1 cellular context compared by ENCODE assay signal in genomic region chr7:130668258-130669050, GRCh38.
A peak's percentile ranks its signal among the peaks of the same experiment; 100 is the strongest.
TF ChIP-seq lines count a peak whose summit lies in the region.

TSS of gene COPG2 (minus strand) at chr7:130668748. CDS start at chr7:130668668, 80 bp downstream.

TF ChIP-seq in HepG2, 621 proteins besides CTCF, POLR2A, EP300 and RAD21 (continued from another document and continues in another):
- TF ChIP-seq ZNF513 (CRISPR knock-in tag; conservative IDR thresholded peaks at IDR 0.05), result no peak
- no peak for TF ChIP-seq ZFP90 (CRISPR knock-in tag; IDR thresholded peaks at IDR 0.05; ENCODE audit: borderline replicate concordance)
- no peak for TF ChIP-seq ZNF891 (CRISPR knock-in tag; IDR thresholded peaks at IDR 0.05)
- no peak for TF ChIP-seq SYNCRIP (IDR thresholded peaks at IDR 0.05; ENCODE audit: insufficient read depth, low read depth, low read length)
- TF ChIP-seq ZMAT3 (CRISPR knock-in tag; conservative IDR thresholded peaks at IDR 0.05), result no peak
- TF ChIP-seq, protein P1, sequence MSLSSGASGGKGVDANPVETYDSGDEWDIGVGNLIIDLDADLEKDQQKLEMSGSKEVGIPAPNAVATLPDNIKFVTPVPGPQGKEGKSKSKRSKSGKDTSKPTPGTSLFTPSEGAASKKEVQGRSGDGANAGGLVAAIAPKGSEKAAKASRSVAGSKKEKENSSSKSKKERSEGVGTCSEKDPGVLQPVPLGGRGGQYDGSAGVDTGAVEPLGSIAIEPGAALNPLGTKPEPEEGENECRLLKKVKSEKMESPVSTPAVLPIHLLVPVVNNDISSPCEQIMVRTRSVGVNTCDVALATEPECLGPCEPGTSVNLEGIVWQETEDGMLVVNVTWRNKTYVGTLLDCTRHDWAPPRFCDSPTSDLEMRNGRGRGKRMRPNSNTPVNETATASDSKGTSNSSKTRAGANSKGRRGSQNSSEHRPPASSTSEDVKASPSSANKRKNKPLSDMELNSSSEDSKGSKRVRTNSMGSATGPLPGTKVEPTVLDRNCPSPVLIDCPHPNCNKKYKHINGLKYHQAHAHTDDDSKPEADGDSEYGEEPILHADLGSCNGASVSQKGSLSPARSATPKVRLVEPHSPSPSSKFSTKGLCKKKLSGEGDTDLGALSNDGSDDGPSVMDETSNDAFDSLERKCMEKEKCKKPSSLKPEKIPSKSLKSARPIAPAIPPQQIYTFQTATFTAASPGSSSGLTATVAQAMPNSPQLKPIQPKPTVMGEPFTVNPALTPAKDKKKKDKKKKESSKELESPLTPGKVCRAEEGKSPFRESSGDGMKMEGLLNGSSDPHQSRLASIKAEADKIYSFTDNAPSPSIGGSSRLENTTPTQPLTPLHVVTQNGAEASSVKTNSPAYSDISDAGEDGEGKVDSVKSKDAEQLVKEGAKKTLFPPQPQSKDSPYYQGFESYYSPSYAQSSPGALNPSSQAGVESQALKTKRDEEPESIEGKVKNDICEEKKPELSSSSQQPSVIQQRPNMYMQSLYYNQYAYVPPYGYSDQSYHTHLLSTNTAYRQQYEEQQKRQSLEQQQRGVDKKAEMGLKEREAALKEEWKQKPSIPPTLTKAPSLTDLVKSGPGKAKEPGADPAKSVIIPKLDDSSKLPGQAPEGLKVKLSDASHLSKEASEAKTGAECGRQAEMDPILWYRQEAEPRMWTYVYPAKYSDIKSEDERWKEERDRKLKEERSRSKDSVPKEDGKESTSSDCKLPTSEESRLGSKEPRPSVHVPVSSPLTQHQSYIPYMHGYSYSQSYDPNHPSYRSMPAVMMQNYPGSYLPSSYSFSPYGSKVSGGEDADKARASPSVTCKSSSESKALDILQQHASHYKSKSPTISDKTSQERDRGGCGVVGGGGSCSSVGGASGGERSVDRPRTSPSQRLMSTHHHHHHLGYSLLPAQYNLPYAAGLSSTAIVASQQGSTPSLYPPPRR (CRISPR knock-in tag; IDR thresholded peaks at IDR 0.05; ENCODE audit: borderline replicate concordance), result no peak
- TF ChIP-seq REL (CRISPR knock-in tag; conservative IDR thresholded peaks at IDR 0.05), result no peak
- TF ChIP-seq ZNF431 (CRISPR knock-in tag; IDR thresholded peaks at IDR 0.05; ENCODE audit: borderline replicate concordance, low read depth), result no peak
- no peak for TF ChIP-seq FOXM1 (CRISPR knock-in tag; IDR thresholded peaks at IDR 0.05)
- 0 out of 2 replicates have a peak, but pooled peaks have one; percentile 36 for TF ChIP-seq HBP1 (CRISPR knock-in tag; IDR thresholded peaks at IDR 0.05; ENCODE audit: low read depth)
- TF ChIP-seq, protein P2, sequence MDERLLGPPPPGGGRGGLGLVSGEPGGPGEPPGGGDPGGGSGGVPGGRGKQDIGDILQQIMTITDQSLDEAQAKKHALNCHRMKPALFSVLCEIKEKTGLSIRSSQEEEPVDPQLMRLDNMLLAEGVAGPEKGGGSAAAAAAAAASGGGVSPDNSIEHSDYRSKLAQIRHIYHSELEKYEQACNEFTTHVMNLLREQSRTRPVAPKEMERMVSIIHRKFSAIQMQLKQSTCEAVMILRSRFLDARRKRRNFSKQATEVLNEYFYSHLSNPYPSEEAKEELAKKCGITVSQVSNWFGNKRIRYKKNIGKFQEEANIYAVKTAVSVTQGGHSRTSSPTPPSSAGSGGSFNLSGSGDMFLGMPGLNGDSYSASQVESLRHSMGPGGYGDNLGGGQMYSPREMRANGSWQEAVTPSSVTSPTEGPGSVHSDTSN (CRISPR knock-in tag; IDR thresholded peaks at IDR 0.05), result peak; percentile 81
- no peak; the same call in 1 of the 2 replicates for TF ChIP-seq SRY (CRISPR knock-in tag; IDR thresholded peaks at IDR 0.05)
- TF ChIP-seq ERF (CRISPR knock-in tag; IDR thresholded peaks at IDR 0.05), result peak; percentile 54
- no peak for TF ChIP-seq SSRP1 (CRISPR knock-in tag; IDR thresholded peaks at IDR 0.05)
- TF ChIP-seq ZFP36 (IDR thresholded peaks at IDR 0.05; ENCODE audit: borderline replicate concordance, low read depth, low read length, partially characterized antibody), result no peak
- TF ChIP-seq ARHGAP35 (CRISPR knock-in tag; IDR thresholded peaks at IDR 0.05; ENCODE audit: borderline replicate concordance), result no peak
- no peak for TF ChIP-seq FOXC1 (CRISPR knock-in tag; IDR thresholded peaks at IDR 0.05; ENCODE audit: borderline replicate concordance)
- TF ChIP-seq ZFAT (CRISPR knock-in tag; conservative IDR thresholded peaks at IDR 0.05), result no peak
- no peak for TF ChIP-seq NFATC3 (CRISPR knock-in tag; IDR thresholded peaks at IDR 0.05)
- no peak for TF ChIP-seq TRIM22 (IDR thresholded peaks at IDR 0.05)
- TF ChIP-seq, protein P3, sequence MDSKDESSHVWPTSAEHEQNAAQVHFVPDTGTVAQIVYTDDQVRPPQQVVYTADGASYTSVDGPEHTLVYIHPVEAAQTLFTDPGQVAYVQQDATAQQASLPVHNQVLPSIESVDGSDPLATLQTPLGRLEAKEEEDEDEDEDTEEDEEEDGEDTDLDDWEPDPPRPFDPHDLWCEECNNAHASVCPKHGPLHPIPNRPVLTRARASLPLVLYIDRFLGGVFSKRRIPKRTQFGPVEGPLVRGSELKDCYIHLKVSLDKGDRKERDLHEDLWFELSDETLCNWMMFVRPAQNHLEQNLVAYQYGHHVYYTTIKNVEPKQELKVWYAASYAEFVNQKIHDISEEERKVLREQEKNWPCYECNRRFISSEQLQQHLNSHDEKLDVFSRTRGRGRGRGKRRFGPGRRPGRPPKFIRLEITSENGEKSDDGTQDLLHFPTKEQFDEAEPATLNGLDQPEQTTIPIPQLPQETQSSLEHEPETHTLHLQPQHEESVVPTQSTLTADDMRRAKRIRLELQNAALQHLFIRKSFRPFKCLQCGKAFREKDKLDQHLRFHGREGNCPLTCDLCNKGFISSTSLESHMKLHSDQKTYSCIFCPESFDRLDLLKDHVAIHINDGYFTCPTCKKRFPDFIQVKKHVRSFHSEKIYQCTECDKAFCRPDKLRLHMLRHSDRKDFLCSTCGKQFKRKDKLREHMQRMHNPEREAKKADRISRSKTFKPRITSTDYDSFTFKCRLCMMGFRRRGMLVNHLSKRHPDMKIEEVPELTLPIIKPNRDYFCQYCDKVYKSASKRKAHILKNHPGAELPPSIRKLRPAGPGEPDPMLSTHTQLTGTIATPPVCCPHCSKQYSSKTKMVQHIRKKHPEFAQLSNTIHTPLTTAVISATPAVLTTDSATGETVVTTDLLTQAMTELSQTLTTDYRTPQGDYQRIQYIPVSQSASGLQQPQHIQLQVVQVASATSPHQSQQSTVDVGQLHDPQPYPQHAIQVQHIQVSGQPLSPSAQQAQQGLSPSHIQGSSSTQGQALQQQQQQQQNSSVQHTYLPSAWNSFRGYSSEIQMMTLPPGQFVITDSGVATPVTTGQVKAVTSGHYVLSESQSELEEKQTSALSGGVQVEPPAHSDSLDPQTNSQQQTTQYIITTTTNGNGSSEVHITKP (CRISPR knock-in tag; IDR thresholded peaks at IDR 0.05; ENCODE audit: low read depth), result no peak
- no peak for TF ChIP-seq PCBP1 (IDR thresholded peaks at IDR 0.05; ENCODE audit: borderline replicate concordance, low read depth, low read length)
- 0 out of 2 replicates have a peak, but pooled peaks have one; percentile 39 for TF ChIP-seq ZBTB42 (CRISPR knock-in tag; IDR thresholded peaks at IDR 0.05)
- TF ChIP-seq, protein P4, sequence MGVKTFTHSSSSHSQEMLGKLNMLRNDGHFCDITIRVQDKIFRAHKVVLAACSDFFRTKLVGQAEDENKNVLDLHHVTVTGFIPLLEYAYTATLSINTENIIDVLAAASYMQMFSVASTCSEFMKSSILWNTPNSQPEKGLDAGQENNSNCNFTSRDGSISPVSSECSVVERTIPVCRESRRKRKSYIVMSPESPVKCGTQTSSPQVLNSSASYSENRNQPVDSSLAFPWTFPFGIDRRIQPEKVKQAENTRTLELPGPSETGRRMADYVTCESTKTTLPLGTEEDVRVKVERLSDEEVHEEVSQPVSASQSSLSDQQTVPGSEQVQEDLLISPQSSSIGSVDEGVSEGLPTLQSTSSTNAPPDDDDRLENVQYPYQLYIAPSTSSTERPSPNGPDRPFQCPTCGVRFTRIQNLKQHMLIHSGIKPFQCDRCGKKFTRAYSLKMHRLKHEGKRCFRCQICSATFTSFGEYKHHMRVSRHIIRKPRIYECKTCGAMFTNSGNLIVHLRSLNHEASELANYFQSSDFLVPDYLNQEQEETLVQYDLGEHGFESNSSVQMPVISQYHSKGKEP (CRISPR knock-in tag; IDR thresholded peaks at IDR 0.05), result no peak
- TF ChIP-seq CREM (IDR thresholded peaks at IDR 0.05), result no peak
- TF ChIP-seq CREM (CRISPR knock-in tag; IDR thresholded peaks at IDR 0.05), result no peak
- TF ChIP-seq, protein P5, sequence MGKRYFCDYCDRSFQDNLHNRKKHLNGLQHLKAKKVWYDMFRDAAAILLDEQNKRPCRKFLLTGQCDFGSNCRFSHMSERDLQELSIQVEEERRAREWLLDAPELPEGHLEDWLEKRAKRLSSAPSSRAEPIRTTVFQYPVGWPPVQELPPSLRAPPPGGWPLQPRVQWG (CRISPR knock-in tag; IDR thresholded peaks at IDR 0.05; ENCODE audit: borderline replicate concordance, low read depth), result no peak
- no peak for TF ChIP-seq ZNF282 (IDR thresholded peaks at IDR 0.05; ENCODE audit: partially characterized antibody)
- no peak for TF ChIP-seq SNAPC5 (CRISPR knock-in tag; IDR thresholded peaks at IDR 0.05; ENCODE audit: borderline replicate concordance)
- TF ChIP-seq TCF7 (IDR thresholded peaks at IDR 0.05; ENCODE audit: low read depth), result no peak
- TF ChIP-seq, protein P6, sequence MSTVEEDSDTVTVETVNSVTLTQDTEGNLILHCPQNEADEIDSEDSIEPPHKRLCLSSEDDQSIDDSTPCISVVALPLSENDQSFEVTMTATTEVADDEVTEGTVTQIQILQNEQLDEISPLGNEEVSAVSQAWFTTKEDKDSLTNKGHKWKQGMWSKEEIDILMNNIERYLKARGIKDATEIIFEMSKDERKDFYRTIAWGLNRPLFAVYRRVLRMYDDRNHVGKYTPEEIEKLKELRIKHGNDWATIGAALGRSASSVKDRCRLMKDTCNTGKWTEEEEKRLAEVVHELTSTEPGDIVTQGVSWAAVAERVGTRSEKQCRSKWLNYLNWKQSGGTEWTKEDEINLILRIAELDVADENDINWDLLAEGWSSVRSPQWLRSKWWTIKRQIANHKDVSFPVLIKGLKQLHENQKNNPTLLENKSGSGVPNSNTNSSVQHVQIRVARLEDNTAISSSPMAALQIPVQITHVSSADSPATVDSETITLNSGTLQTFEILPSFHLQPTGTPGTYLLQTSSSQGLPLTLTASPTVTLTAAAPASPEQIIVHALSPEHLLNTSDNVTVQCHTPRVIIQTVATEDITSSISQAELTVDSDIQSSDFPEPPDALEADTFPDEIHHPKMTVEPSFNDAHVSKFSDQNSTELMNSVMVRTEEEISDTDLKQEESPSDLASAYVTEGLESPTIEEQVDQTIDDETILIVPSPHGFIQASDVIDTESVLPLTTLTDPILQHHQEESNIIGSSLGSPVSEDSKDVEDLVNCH (CRISPR knock-in tag; IDR thresholded peaks at IDR 0.05), result no peak
- TF ChIP-seq EHMT2 (IDR thresholded peaks at IDR 0.05; ENCODE audit: borderline replicate concordance, low read depth, low read length), result no peak
- no peak for TF ChIP-seq ZBTB1 (CRISPR knock-in tag; IDR thresholded peaks at IDR 0.05; ENCODE audit: borderline replicate concordance)
- TF ChIP-seq ZNF12 (CRISPR knock-in tag; IDR thresholded peaks at IDR 0.05), result no peak
- TF ChIP-seq CREB3 (CRISPR knock-in tag; IDR thresholded peaks at IDR 0.05), result no peak
- TF ChIP-seq, protein P7, sequence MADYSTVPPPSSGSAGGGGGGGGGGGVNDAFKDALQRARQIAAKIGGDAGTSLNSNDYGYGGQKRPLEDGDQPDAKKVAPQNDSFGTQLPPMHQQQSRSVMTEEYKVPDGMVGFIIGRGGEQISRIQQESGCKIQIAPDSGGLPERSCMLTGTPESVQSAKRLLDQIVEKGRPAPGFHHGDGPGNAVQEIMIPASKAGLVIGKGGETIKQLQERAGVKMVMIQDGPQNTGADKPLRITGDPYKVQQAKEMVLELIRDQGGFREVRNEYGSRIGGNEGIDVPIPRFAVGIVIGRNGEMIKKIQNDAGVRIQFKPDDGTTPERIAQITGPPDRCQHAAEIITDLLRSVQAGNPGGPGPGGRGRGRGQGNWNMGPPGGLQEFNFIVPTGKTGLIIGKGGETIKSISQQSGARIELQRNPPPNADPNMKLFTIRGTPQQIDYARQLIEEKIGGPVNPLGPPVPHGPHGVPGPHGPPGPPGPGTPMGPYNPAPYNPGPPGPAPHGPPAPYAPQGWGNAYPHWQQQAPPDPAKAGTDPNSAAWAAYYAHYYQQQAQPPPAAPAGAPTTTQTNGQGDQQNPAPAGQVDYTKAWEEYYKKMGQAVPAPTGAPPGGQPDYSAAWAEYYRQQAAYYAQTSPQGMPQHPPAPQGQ (CRISPR knock-in tag; IDR thresholded peaks at IDR 0.05; ENCODE audit: borderline replicate concordance), result no peak
- TF ChIP-seq ZNF776 (CRISPR knock-in tag; IDR thresholded peaks at IDR 0.05), result no peak
- TF ChIP-seq TRIM24 (CRISPR knock-in tag; IDR thresholded peaks at IDR 0.05), result no peak
